Comparison of ENCODE assay signal across 1 cellular context in genomic region chr20:46946181-46946624, GRCh38.
TF ChIP-seq lines count a peak whose summit lies in the region.

No MANE protein-coding gene starts in this region.

TF ChIP-seq in H1, 55 proteins besides CTCF, POLR2A, EP300 and RAD21 (continued from another document):
- TF ChIP-seq KDM5A (IDR thresholded peaks at IDR 0.05; ENCODE audit: low read length) (no peak), CEBPB (IDR thresholded peaks at IDR 0.05; ENCODE audit: low read depth, low read length) (no peak)
